Comparison of ENCODE assay signal across 16 cellular contexts in the genomic region with DNA sequence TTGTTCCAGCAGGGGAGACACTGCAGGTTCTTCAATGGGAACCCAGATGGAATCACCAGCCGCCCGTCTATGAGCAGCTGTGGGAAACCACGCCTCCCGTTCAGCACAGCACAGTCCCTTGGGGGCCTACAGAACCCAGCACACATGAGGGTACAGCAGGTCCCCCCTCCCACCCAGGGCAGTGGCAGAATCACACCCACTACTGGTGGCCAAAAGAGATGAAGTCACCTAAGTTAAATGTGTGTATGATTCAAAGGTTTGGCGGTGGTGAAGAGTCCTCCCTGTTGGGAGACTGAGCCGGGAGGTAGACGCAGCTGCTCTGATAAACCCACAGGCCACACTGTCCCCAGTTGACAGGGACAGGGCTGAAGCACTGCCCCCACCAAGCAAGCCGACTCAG. TPM values are rescaled to one million over a fixed set of nuclear protein-coding genes. Genes with fewer than 3 reads are reported as not detected.
A peak's percentile ranks its signal among the peaks of the same experiment; 100 is the strongest.
DNase-seq lines count a peak whose midpoint lies in the region; ATAC-seq and TF ChIP-seq lines count a peak whose summit lies in the region.
"Had no signal": no experiment of that assay in that cellular context is flagged by ENCODE, and none has a peak within 500 bp of the region (broad histone marks: within the 10 kb centered on the region; RNA-seq: fewer than 3 reads in every experiment).

No MANE protein-coding gene starts in this region.

- WGBS in SK-N-SH (ENCODE audit: low lambda C conversion rate) = 24% methylated on average over 4 of the region's 8 CpGs
- 56 to 59% methylated on average over 8 of the region's 8 CpGs for WGBS in testis, 2 donors

- no peaks in the 10 kb centered on the region for H3F3A ChIP-seq in SK-N-SH (replicated peaks; ENCODE audit: insufficient read depth)

- CTCF ChIA-PET in SK-N-SH (lab: Yijun Ruan, JAX) = interaction anchor here (1.0 to 1.1 kb wide), 2 partner anchors 13 to 31 kb away, joined by 3 read pairs; no protein-coding TSS in a partner anchor

- no peak for TF ChIP-seq POLR2A in testis (IDR thresholded peaks at IDR 0.05)

- H3K36me3 ChIP-seq in SK-N-SH (replicated peaks in 1 of 2; ENCODE audit: control insufficient read depth in 1 of 2, insufficient read depth in 2 of 2, low read length in 1 of 2) = no peaks in the 10 kb centered on the region
- no peaks in the 10 kb centered on the region for H3K36me3 ChIP-seq in testis (ENCODE audit: low read depth, missing control alignments)
- H3K36me3 ChIP-seq: sigmoid colon had no signal

- H4K20me1 ChIP-seq in SK-N-SH (ENCODE audit: insufficient read depth) = no peaks in the 10 kb centered on the region

- no peak overlapping the region for H3K4me2 ChIP-seq in SK-N-SH

- H3K27ac ChIP-seq in SK-N-SH (ENCODE audit: low read depth in 2 of 2, low read length in 1 of 2) = peak overlapping the region in 1 of 2 experiments; percentile 86; a peak in 2 of 4 replicates
- peak overlapping the region; percentile 14 to 33 for H3K27ac ChIP-seq in testis
- H3K27ac ChIP-seq: sigmoid colon had no signal

- no peaks in the 10 kb centered on the region for H3K9me2 ChIP-seq in SK-N-SH

- H3K4me1 ChIP-seq in SK-N-SH (ENCODE audit: control insufficient read depth in 1 of 2, insufficient read depth in 2 of 2, low read depth in 1 of 2, low read length in 1 of 2) = peaks cover 0 to 19% of the 10 kb centered on the region in 2 experiments; a peak in 2 of 4 replicates
- peaks cover 40% of the 10 kb centered on the region for H3K4me1 ChIP-seq in testis

- no peak overlapping the region for H3K9ac ChIP-seq in SK-N-SH

- TF ChIP-seq EP300 in SK-N-SH (IDR thresholded peaks at IDR 0.05; ENCODE audit: borderline replicate concordance in 1 of 2, low read depth in 1 of 2, low read length in 1 of 2) = no peak

- H3K79me2 ChIP-seq in SK-N-SH (ENCODE audit: insufficient read depth) = no peaks in the 10 kb centered on the region

- DNase-seq in SK-N-SH (peak; percentile 65), NCI-H2107 treated with DMSO at 0.1 percent for 48 hours (lab: John Stamatoyannopoulos, UW; ENCODE audit: unreplicated experiment) (peak; percentile 34), SW480 (ENCODE audit: low spot score) (peak; percentile 23), testis (no peak), cerebellar nuclear complex (lab: John Stamatoyannopoulos, UW) (no peak)
- no peak for DNase-seq in activated naive CD4-positive, alpha-beta T cell (lab: John Stamatoyannopoulos, UW)
- DNase-seq: activated CD4-positive, CD25-positive, alpha-beta regulatory T cell; CD8-positive, alpha-beta memory T cell; dorsolateral prefrontal cortex; IMR-90; nephron progenitor cell; sigmoid colon; stimulated activated CD4-positive, alpha-beta T cell treated with anti-CD3 and anti-CD28 coated beads, Interleukin-4, amount 100 ng/mL, for 24 hours had no signal

- no peak for TF ChIP-seq CTCF in SK-N-SH (IDR thresholded peaks at IDR 0.05)
- no peak for TF ChIP-seq CTCF in testis (IDR thresholded peaks at IDR 0.05)

- H3K27me3 ChIP-seq in SK-N-SH (ENCODE audit: insufficient read depth) (no peaks in the 10 kb centered on the region), testis (no peaks in the 10 kb centered on the region)
- H3K27me3 ChIP-seq: dorsolateral prefrontal cortex, sigmoid colon had no signal

- H3K9me3 ChIP-seq in SK-N-SH (no peaks in the 10 kb centered on the region), testis (no peaks in the 10 kb centered on the region)
- H3K9me3 ChIP-seq: sigmoid colon had no signal

- ATAC-seq in SK-N-SH treated with all-trans-retinoic acid at 6 μM for 48 hours (no peak; the same call in 2 of the 3 replicates), GM21723 (IDR thresholded peaks at IDR 0.05; ENCODE audit: unreplicated experiment) (no peak)

- POLR2A ChIA-PET in SK-N-SH (lab: Yijun Ruan, JAX) = no interaction called here

- TF ChIP-seq RAD21 in SK-N-SH (IDR thresholded peaks at IDR 0.05; ENCODE audit: low read length) = no peak

- H3K4me3 ChIP-seq in SK-N-SH (ENCODE audit: low read depth in 2 of 2, low read length in 1 of 2) (peak overlapping the region in 1 of 2 experiments; percentile 6; a peak in 1 of 4 replicates), testis (no peak overlapping the region)
- H3K4me3 ChIP-seq: dorsolateral prefrontal cortex, lung, sigmoid colon had no signal

- intact Hi-C loops in testis (cut with DNase I; ENCODE audit: low total_unique reads) = no loop called here

- no peak overlapping the region for H2AFZ ChIP-seq in SK-N-SH (ENCODE audit: low read depth)

TF ChIP-seq in SK-N-SH, 30 proteins besides CTCF, POLR2A, EP300 and RAD21:
- TF ChIP-seq SIN3A (IDR thresholded peaks at IDR 0.05; ENCODE audit: borderline replicate concordance, low read depth, low read length) (no peak), RFX5 (IDR thresholded peaks at IDR 0.05; ENCODE audit: low read length) (no peak), USF1 (IDR thresholded peaks at IDR 0.05; ENCODE audit: borderline replicate concordance, low read depth) (no peak)
- TF ChIP-seq, protein P1, sequence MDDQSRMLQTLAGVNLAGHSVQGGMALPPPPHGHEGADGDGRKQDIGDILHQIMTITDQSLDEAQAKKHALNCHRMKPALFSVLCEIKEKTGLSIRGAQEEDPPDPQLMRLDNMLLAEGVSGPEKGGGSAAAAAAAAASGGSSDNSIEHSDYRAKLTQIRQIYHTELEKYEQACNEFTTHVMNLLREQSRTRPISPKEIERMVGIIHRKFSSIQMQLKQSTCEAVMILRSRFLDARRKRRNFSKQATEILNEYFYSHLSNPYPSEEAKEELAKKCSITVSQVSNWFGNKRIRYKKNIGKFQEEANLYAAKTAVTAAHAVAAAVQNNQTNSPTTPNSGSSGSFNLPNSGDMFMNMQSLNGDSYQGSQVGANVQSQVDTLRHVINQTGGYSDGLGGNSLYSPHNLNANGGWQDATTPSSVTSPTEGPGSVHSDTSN (IDR thresholded peaks at IDR 0.05) = no peak

TF ChIP-seq in SK-N-SH treated with all-trans-retinoic acid at 6 μM for 48 hours, 23 proteins besides CTCF, POLR2A, EP300 and RAD21 (continues in another document):
- no peak for TF ChIP-seq GLIS3 (CRISPR knock-in tag; IDR thresholded peaks at IDR 0.05)
- TF ChIP-seq ISL1 (CRISPR knock-in tag; IDR thresholded peaks at IDR 0.05) = no peak
- TF ChIP-seq ZFP30 (CRISPR knock-in tag; IDR thresholded peaks at IDR 0.05) = no peak
- TF ChIP-seq ARNTL (CRISPR knock-in tag; IDR thresholded peaks at IDR 0.05; ENCODE audit: borderline replicate concordance, low read depth) = no peak
- no peak for TF ChIP-seq ZNF8 (CRISPR knock-in tag; IDR thresholded peaks at IDR 0.05)
- TF ChIP-seq POU6F1 (CRISPR knock-in tag; IDR thresholded peaks at IDR 0.05; ENCODE audit: borderline replicate concordance, low read depth) = no peak
- no peak for TF ChIP-seq TOX (CRISPR knock-in tag; IDR thresholded peaks at IDR 0.05; ENCODE audit: borderline replicate concordance)
- TF ChIP-seq CSDC2 (CRISPR knock-in tag; IDR thresholded peaks at IDR 0.05) = no peak
- no peak for TF ChIP-seq ESRRG (CRISPR knock-in tag; IDR thresholded peaks at IDR 0.05)
- TF ChIP-seq ZFP3 (CRISPR knock-in tag; IDR thresholded peaks at IDR 0.05) = no peak
- TF ChIP-seq RARB (CRISPR knock-in tag; IDR thresholded peaks at IDR 0.05) = no peak
- no peak for TF ChIP-seq SNAI2 (CRISPR knock-in tag; IDR thresholded peaks at IDR 0.05)
- TF ChIP-seq ZNF70 (CRISPR knock-in tag; IDR thresholded peaks at IDR 0.05) = no peak
- TF ChIP-seq PATZ1 (CRISPR knock-in tag; IDR thresholded peaks at IDR 0.05; ENCODE audit: borderline replicate concordance) = no peak
- TF ChIP-seq, protein P2, sequence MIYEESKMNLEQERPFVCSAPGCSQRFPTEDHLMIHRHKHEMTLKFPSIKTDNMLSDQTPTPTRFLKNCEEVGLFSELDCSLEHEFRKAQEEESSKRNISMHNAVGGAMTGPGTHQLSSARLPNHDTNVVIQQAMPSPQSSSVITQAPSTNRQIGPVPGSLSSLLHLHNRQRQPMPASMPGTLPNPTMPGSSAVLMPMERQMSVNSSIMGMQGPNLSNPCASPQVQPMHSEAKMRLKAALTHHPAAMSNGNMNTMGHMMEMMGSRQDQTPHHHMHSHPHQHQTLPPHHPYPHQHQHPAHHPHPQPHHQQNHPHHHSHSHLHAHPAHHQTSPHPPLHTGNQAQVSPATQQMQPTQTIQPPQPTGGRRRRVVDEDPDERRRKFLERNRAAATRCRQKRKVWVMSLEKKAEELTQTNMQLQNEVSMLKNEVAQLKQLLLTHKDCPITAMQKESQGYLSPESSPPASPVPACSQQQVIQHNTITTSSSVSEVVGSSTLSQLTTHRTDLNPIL (CRISPR knock-in tag; IDR thresholded peaks at IDR 0.05; ENCODE audit: low read depth) = no peak

RNA-seq across cellular contexts. Expression of gene L3MBTL4, which starts 44.3 kb away (rescaled TPM):
- 0.02 and 0.05 TPM in 2 replicates for polyA plus RNA-seq in SK-N-SH (2012; rRNA removed)
- polyA plus RNA-seq in SK-N-SH (2012; cell fraction: cytosol; rRNA removed) = 0.04 and 0.07 TPM in 2 replicates
- polyA plus RNA-seq in SK-N-SH (2012; cell fraction: nucleus; rRNA removed) = 0.19 TPM in 1 of 2 replicates, not detected in the other
- 10 to 100 TPM; 46.2 to 50.9 TPM for total RNA-seq in testis
- 26.6 TPM for polyA plus RNA-seq in testis (ENCODE audit: insufficient read depth, low read depth, low replicate concordance)

Comparison
In these comparisons a context has a peak if more than half of its experiments do, and no peak if none do; other contexts are left out.
1. DNase-seq: peak in SK-N-SH (single experiment), NCI-H2107 treated with DMSO at 0.1 percent for 48 hours (single experiment) and SW480 (single experiment); none in testis (single experiment), activated naive CD4-positive, alpha-beta T cell (0 of 4) and cerebellar nuclear complex (0 of 2).
2. RNA of gene L3MBTL4, which starts 44.3 kb away (polyA plus RNA-seq): 26.6 TPM in testis (single experiment); 0.02 to 0.19 TPM in SK-N-SH; every median in the first group is over 10 times any median in the second.